18 cellular contexts compared by ENCODE assay signal in the genomic region with DNA sequence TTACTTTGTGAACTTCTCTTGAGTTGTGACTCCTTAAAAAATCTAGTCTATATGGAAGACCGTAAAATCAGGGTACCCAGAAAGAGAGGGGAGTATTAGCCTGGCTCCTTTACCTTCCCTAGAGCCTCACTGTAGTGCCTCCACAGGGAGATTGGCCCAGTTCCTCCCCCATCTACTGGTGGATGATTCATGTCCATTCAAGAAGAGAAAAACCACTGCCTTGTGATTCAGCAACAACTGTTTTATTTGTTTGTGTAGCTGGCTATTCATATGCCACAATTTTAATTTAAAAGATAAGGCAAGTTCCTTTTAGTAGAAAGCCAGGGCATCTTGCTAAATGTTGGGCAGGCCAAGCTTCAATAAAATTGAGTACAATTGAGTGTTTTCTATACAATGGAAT.
DNase-seq lines count a peak whose midpoint lies in the region; TF ChIP-seq lines count a peak whose summit lies in the region.
"Had no signal": no experiment of that assay in that cellular context is flagged by ENCODE, and none has a peak within 500 bp of the region (broad histone marks: within the 10 kb centered on the region; RNA-seq: fewer than 3 reads in every experiment).

No MANE protein-coding gene starts in this region.

- H3K4me3 ChIP-seq in fibroblast of villous mesenchyme (ENCODE audit: low read depth, low read length), result no peak overlapping the region
- H3K4me3 ChIP-seq: A549, esophagus squamous epithelium, neural progenitor cell, Peyer's patch, right atrium auricular region had no signal

- DNase-seq in A172 (ENCODE audit: low spot score), result peak; percentile 86
- peak; percentile 7 for DNase-seq in HK-2 (ENCODE audit: unreplicated experiment)
- DNase-seq in amniotic epithelial cell (ENCODE audit: low read depth), result peak; percentile 29
- peak; percentile 4 for DNase-seq in fibroblast of villous mesenchyme (ENCODE audit: low read depth)
- no peak for DNase-seq in NCI-H69 (lab: John Stamatoyannopoulos, UW)
- no peak for DNase-seq in T-helper 2 cell
- no peak for DNase-seq in stimulated activated CD4-positive, alpha-beta T cell treated with anti-CD3 and anti-CD28 coated beads, Interleukin-4, amount 100 ng/mL, for 4 hours
- DNase-seq in iPS-NIHi7 (ENCODE audit: extremely low spot score), result no peak
- DNase-seq: COR-L47; esophagus squamous epithelium; H9; NCI-H1694 treated with DMSO at 0.1 percent for 48 hours; NCI-H510A treated with DMSO at 0.1 percent for 48 hours; Peyer's patch; stimulated activated CD4-positive, alpha-beta T cell treated with anti-CD3 and anti-CD28 coated beads, Interleukin-2, amount 100 ng/mL, for 24 hours had no signal

- no peak for TF ChIP-seq CTCF in fibroblast of villous mesenchyme (IDR thresholded peaks at IDR 0.05; ENCODE audit: insufficient read depth, low read depth, low read length)

Comparison
In these comparisons a context has a peak if more than half of its experiments do, and no peak if none do; other contexts are left out.
1. DNase-seq: peak in A172 (single experiment), HK-2 (single experiment), amniotic epithelial cell (single experiment) and fibroblast of villous mesenchyme (single experiment); none in NCI-H69 (single experiment), T-helper 2 cell (0 of 5), stimulated activated CD4-positive, alpha-beta T cell treated with anti-CD3 and anti-CD28 coated beads, Interleukin-4, amount 100 ng/mL, for 4 hours (0 of 2) and iPS-NIHi7 (single experiment).